ENCODE assay signal across 36 cellular contexts in genomic region chr11:112460141-112460540, GRCh38.
"Had no signal": no experiment of that assay in that cellular context is flagged by ENCODE, and none has a peak within 500 bp of the region (broad histone marks: within the 10 kb centered on the region; RNA-seq: fewer than 3 reads in every experiment).

No MANE protein-coding gene starts in this region.

- H3K4me1 ChIP-seq: adrenal gland, ascending aorta, body of pancreas, breast epithelium had no signal

- H3K4me1 Mint-ChIP-seq: activated naive CD4-positive, alpha-beta T cell treated with anti-CD3 and anti-CD28 coated beads, Interleukin-2, amount 10 ng/mL, durations not matched to agents 7 days and 5 days; activated naive CD8-positive, alpha-beta T cell treated with anti-CD3 and anti-CD28 coated beads, Interleukin-2, amount 10 ng/mL, durations not matched to agents 7 days and 5 days; activated naive CD8-positive, alpha-beta T cell treated with anti-CD3 and anti-CD28 coated beads, Interleukin-2, amount 50 U/mL, for 24 hours; activated T-helper 17 cell treated with anti-CD3 and anti-CD28 coated beads, Interleukin-2, amount 50 U/mL, for 72 hours had no signal

- H3K27ac Mint-ChIP-seq: activated naive CD4-positive, alpha-beta T cell treated with anti-CD3 and anti-CD28 coated beads for 36 hours; activated naive CD4-positive, alpha-beta T cell treated with anti-CD3 and anti-CD28 coated beads, Interleukin-2, amount 10 ng/mL, durations not matched to agents 7 days and 5 days; activated naive CD4-positive, alpha-beta T cell treated with anti-CD3 and anti-CD28 coated beads, Interleukin-2, amount 50 U/mL, for 24 hours; activated naive CD4-positive, alpha-beta T cell treated with anti-CD3 and anti-CD28 coated beads, Interleukin-2, amount 50 U/mL, for 72 hours; activated naive CD8-positive, alpha-beta T cell; activated naive CD8-positive, alpha-beta T cell treated with anti-CD3 and anti-CD28 coated beads for 36 hours; activated naive CD8-positive, alpha-beta T cell treated with anti-CD3 and anti-CD28 coated beads, Interleukin-2, amount 10 ng/mL, durations not matched to agents 7 days and 5 days; activated naive CD8-positive, alpha-beta T cell treated with anti-CD3 and anti-CD28 coated beads, Interleukin-2, amount 50 U/mL, for 24 hours; activated T-cell treated with anti-CD3 and anti-CD28 coated beads, Interleukin-2, amount 50 U/mL, for 24 hours; activated T-cell treated with anti-CD3 and anti-CD28 coated beads, Interleukin-2, amount 50 U/mL, for 72 hours; activated T-helper 1 cell treated with anti-CD3 and anti-CD28 coated beads, Interleukin-12 subunit alpha, Interleukin-12 subunit beta, Interleukin-2, Interleukin-4 antibody, amounts not matched to agents 30 ng/mL and 10 ng/mL and 1 ng/mL, durations not matched to agents 14 hours and 24 hours and 36 hours; activated T-helper 17 cell treated with anti-CD3 and anti-CD28 coated beads, Interleukin-2, amount 50 U/mL, for 72 hours; activated T-helper 2 cell treated with anti-CD3 and anti-CD28 coated beads, Interferon-gamma antibody, Interleukin-2, Interleukin-4, amounts not matched to agents 10 μg/mL and 5 μg/mL and 100 μg/mL, durations not matched to agents 14 hours and 24 hours and 36 hours; brain had no signal

- ATAC-seq: activated naive CD4-positive, alpha-beta T cell treated with anti-CD3 and anti-CD28 coated beads, Interleukin-2, amount 50 U/mL, for 72 hours; activated naive CD8-positive, alpha-beta T cell treated with anti-CD3 and anti-CD28 coated beads, Interleukin-2, amount 50 U/mL, for 24 hours; activated T-cell treated with anti-CD3 and anti-CD28 coated beads, Interleukin-2, amount 50 U/mL, for 4 hours; activated T-cell treated with anti-CD3 and anti-CD28 coated beads, Interleukin-2, amount 50 U/mL, for 72 hours; activated T-helper 17 cell treated with anti-CD3 and anti-CD28 coated beads, Interleukin-2, amount 50 U/mL, for 72 hours; body of pancreas had no signal

- H3K36me3 Mint-ChIP-seq: activated naive CD4-positive, alpha-beta T cell treated with anti-CD3 and anti-CD28 coated beads, Interleukin-2, amount 10 ng/mL, durations not matched to agents 7 days and 5 days; activated naive CD4-positive, alpha-beta T cell treated with anti-CD3 and anti-CD28 coated beads, Interleukin-2, amount 50 U/mL, for 24 hours; activated naive CD8-positive, alpha-beta T cell; activated naive CD8-positive, alpha-beta T cell treated with anti-CD3 and anti-CD28 coated beads for 36 hours; activated naive CD8-positive, alpha-beta T cell treated with anti-CD3 and anti-CD28 coated beads, Interleukin-2, amount 10 ng/mL, durations not matched to agents 7 days and 5 days had no signal

- DNase-seq: activated effector memory CD4-positive, alpha-beta T cell treated with anti-CD3 and anti-CD28 coated beads, Interleukin-2, amount 50 U/mL, for 16 hours; activated effector memory CD4-positive, alpha-beta T cell treated with Interleukin-2 at 50 U/mL for 16 hours; activated gamma-delta T cell; activated gamma-delta T cell treated with Interleukin-2 at 50 U/mL for 16 hours; activated naive CD4-positive, alpha-beta T cell; activated naive CD4-positive, alpha-beta T cell treated with anti-CD3 and anti-CD28 coated beads for 36 hours; activated naive CD4-positive, alpha-beta T cell treated with anti-CD3 and anti-CD28 coated beads, Interleukin-2, amount 10 ng/mL, durations not matched to agents 7 days and 5 days; activated naive CD4-positive, alpha-beta T cell treated with anti-CD3 and anti-CD28 coated beads, Interleukin-2, amount 50 U/mL, for 16 hours; activated naive CD4-positive, alpha-beta T cell treated with Interleukin-2 at 50 U/mL for 16 hours; activated naive CD8-positive, alpha-beta T cell treated with anti-CD3 and anti-CD28 coated beads for 36 hours; activated naive CD8-positive, alpha-beta T cell treated with anti-CD3 and anti-CD28 coated beads, Interleukin-2, amount 10 ng/mL, durations not matched to agents 7 days and 5 days; activated naive CD8-positive, alpha-beta T cell treated with anti-CD3 and anti-CD28 coated beads, Interleukin-2, amount 50 U/mL, for 24 hours; activated T-cell treated with anti-CD3 and anti-CD28 coated beads, Interleukin-2, amount 50 U/mL, for 24 hours; activated T-cell treated with anti-CD3 and anti-CD28 coated beads, Interleukin-2, amount 50 U/mL, for 4 hours; activated T-cell treated with anti-CD3 and anti-CD28 coated beads, Interleukin-2, amount 50 U/mL, for 48 hours; activated T-cell treated with anti-CD3 and anti-CD28 coated beads, Interleukin-2, amount 50 U/mL, for 72 hours; adrenal gland; amniotic stem cell; amygdala; anterior cingulate cortex; aorta; body of pancreas; brain microvascular endothelial cell; caudate nucleus; central memory CD4-positive, alpha-beta T cell; cerebellar nuclear complex had no signal

- H3K4me3 ChIP-seq: adrenal gland, ascending aorta, body of pancreas, breast epithelium, cardiac muscle cell had no signal

- H3K9me3 ChIP-seq: adrenal gland, ascending aorta, body of pancreas had no signal

- H3K27me3 Mint-ChIP-seq: activated naive CD4-positive, alpha-beta T cell treated with anti-CD3 and anti-CD28 coated beads, Interleukin-2, amount 10 ng/mL, durations not matched to agents 7 days and 5 days; activated naive CD4-positive, alpha-beta T cell treated with anti-CD3 and anti-CD28 coated beads, Interleukin-2, amount 50 U/mL, for 24 hours; activated naive CD8-positive, alpha-beta T cell; activated naive CD8-positive, alpha-beta T cell treated with anti-CD3 and anti-CD28 coated beads for 36 hours; activated T-cell treated with anti-CD3 and anti-CD28 coated beads, Interleukin-2, amount 50 U/mL, for 24 hours had no signal

- H3K36me3 ChIP-seq: adrenal gland, ascending aorta, brain microvascular endothelial cell, breast epithelium, cardiac muscle cell had no signal

- H3K27ac ChIP-seq: adrenal gland, ascending aorta, body of pancreas, brain microvascular endothelial cell, breast epithelium, cardiac muscle cell had no signal

- H3K4me3 Mint-ChIP-seq: activated naive CD4-positive, alpha-beta T cell treated with anti-CD3 and anti-CD28 coated beads for 36 hours; activated naive CD4-positive, alpha-beta T cell treated with anti-CD3 and anti-CD28 coated beads, Interleukin-2, amount 10 ng/mL, durations not matched to agents 7 days and 5 days; activated naive CD4-positive, alpha-beta T cell treated with anti-CD3 and anti-CD28 coated beads, Interleukin-2, amount 50 U/mL, for 24 hours; activated naive CD8-positive, alpha-beta T cell; activated naive CD8-positive, alpha-beta T cell treated with anti-CD3 and anti-CD28 coated beads for 36 hours; activated naive CD8-positive, alpha-beta T cell treated with anti-CD3 and anti-CD28 coated beads, Interleukin-2, amount 10 ng/mL, durations not matched to agents 7 days and 5 days; activated naive CD8-positive, alpha-beta T cell treated with anti-CD3 and anti-CD28 coated beads, Interleukin-2, amount 50 U/mL, for 24 hours; activated T-cell treated with anti-CD3 and anti-CD28 coated beads, Interleukin-2, amount 50 U/mL, for 24 hours; activated T-cell treated with anti-CD3 and anti-CD28 coated beads, Interleukin-2, amount 50 U/mL, for 4 hours; activated T-cell treated with anti-CD3 and anti-CD28 coated beads, Interleukin-2, amount 50 U/mL, for 72 hours; activated T-helper 1 cell treated with anti-CD3 and anti-CD28 coated beads, Interleukin-12 subunit alpha, Interleukin-12 subunit beta, Interleukin-2, Interleukin-4 antibody, amounts not matched to agents 30 ng/mL and 10 ng/mL and 1 ng/mL, durations not matched to agents 14 hours and 24 hours and 36 hours; brain had no signal
